10 cellular contexts compared by ENCODE assay signal in the genomic region with DNA sequence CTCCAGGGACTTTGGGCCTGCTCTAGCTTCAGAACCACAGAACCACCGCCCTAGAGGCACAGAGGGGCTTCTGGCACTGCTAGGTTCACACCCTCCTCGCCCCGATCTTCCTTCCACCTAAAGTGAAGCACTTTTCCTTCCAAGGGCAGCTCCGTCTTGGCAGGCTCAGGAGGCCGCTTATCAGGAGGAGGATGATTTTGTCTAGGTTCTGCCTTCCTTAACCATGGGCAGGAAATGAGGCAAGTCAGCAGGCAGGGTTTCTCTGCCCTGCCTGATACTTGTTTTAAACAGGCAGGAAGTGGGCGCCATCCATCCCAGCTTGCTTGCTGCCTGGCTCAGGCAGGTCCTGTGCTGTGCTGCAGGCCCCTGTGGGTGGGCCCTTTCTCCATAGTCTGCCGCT. TPM values are rescaled to one million over a fixed set of nuclear protein-coding genes. Genes with fewer than 3 reads are reported as not detected.
DNase-seq lines count a peak whose midpoint lies in the region; ATAC-seq, FAIRE-seq and TF ChIP-seq lines count a peak whose summit lies in the region.
"Had no signal": no experiment of that assay in that cellular context is flagged by ENCODE, and none has a peak within 500 bp of the region (broad histone marks: within the 10 kb centered on the region; RNA-seq: fewer than 3 reads in every experiment).

No MANE protein-coding gene starts in this region.

- peak overlapping the region; percentile 21 for H3K27ac ChIP-seq in CD8-positive, alpha-beta memory T cell (ENCODE audit: low read depth, low read length)
- peak overlapping the region; percentile 77 for H3K27ac ChIP-seq in KOPT-K1 (ENCODE audit: low read depth, low read length, poor library complexity, severe bottlenecking)
- H3K27ac ChIP-seq in kidney (ENCODE audit: low read depth in 2 of 2, low read length in 2 of 2), result no peak overlapping the region
- no peak overlapping the region for H3K27ac ChIP-seq in aorta (ENCODE audit: low read depth in 1 of 2, low read length in 2 of 2)
- H3K27ac ChIP-seq: cardiac muscle cell had no signal

- peaks cover 82% of the 10 kb centered on the region for H3K4me1 ChIP-seq in CD8-positive, alpha-beta memory T cell (ENCODE audit: insufficient read depth, low read length)
- no peaks in the 10 kb centered on the region for H3K4me1 ChIP-seq in kidney (ENCODE audit: control insufficient read depth in 1 of 2, insufficient read depth in 1 of 2, low read depth in 1 of 2, low read length in 2 of 2)
- H3K4me1 ChIP-seq in aorta (ENCODE audit: control insufficient read depth in 1 of 2, insufficient read depth in 2 of 2, low read length in 2 of 2), result no peaks in the 10 kb centered on the region

- H3K9me3 ChIP-seq in CD8-positive, alpha-beta memory T cell (ENCODE audit: low read length), result no peaks in the 10 kb centered on the region
- no peaks in the 10 kb centered on the region for H3K9me3 ChIP-seq in KOPT-K1 (ENCODE audit: insufficient read depth, low read length, poor library complexity, severe bottlenecking)
- H3K9me3 ChIP-seq in kidney (ENCODE audit: control insufficient read depth in 1 of 2, low read length in 2 of 2), result no peaks in the 10 kb centered on the region
- no peaks in the 10 kb centered on the region for H3K9me3 ChIP-seq in aorta (ENCODE audit: control insufficient read depth, low read length)

- no peak for FAIRE-seq in kidney (lab: Jason Lieb, UNC)

- CTCF ChIA-PET in CD8-positive, alpha-beta memory T cell (lab: Charles Lee), result no interaction called here
- CTCF ChIA-PET in activated CD8-positive, alpha-beta T cell treated with anti-CD3 and anti-CD28 coated beads, Interleukin-2, amount 10 ng/mL, durations not matched to agents 7 days and 5 days (lab: Charles Lee), result interaction anchor here (1.2 to 2.0 kb wide), 4 partner anchors 9 to 27 kb away, joined by 3 to 9 read pairs (median 8); partner anchors contain the start of gene ZNF862

- peak overlapping the region; percentile 83 to 99 (median 96) for H3K27ac Mint-ChIP-seq in CD8-positive, alpha-beta memory T cell
- H3K27ac Mint-ChIP-seq in activated CD8-positive, alpha-beta T cell treated with anti-CD3 and anti-CD28 coated beads, Interleukin-2, amount 10 ng/mL, durations not matched to agents 7 days and 5 days, result peak overlapping the region; percentile 98
- H3K27ac Mint-ChIP-seq: progenitor cell of endocrine pancreas had no signal

- POLR2A ChIA-PET in CD8-positive, alpha-beta memory T cell (lab: Charles Lee), result interaction anchor here (1.6 kb wide), 1 partner anchor 26 kb away, joined by 13 read pairs; the partner anchor contains the start of gene ZNF862
- POLR2A ChIA-PET in activated CD8-positive, alpha-beta T cell treated with anti-CD3 and anti-CD28 coated beads, Interleukin-2, amount 10 ng/mL, durations not matched to agents 7 days and 5 days (lab: Charles Lee), result interaction anchor here (0.9 to 1.5 kb wide), 4 partner anchors 9 to 27 kb away, joined by 3 to 11 read pairs (median 4); partner anchors contain the start of gene ZNF862

- ATAC-seq in activated CD8-positive, alpha-beta T cell treated with anti-CD3 and anti-CD28 coated beads, Interleukin-2, amount 10 ng/mL, durations not matched to agents 7 days and 5 days, result peak; percentile 74
- ATAC-seq in GM18505 (IDR thresholded peaks at IDR 0.05; ENCODE audit: unreplicated experiment) (no peak), aorta (ENCODE audit: low FRiP score) (no peak)

- H3K4me3 Mint-ChIP-seq in CD8-positive, alpha-beta memory T cell, result peak overlapping the region in 6 of 7 donors; percentile 55 to 86 (median 74)
- peak overlapping the region; percentile 41 for H3K4me3 Mint-ChIP-seq in activated CD8-positive, alpha-beta T cell treated with anti-CD3 and anti-CD28 coated beads, Interleukin-2, amount 10 ng/mL, durations not matched to agents 7 days and 5 days

- H3K27me3 ChIP-seq in CD8-positive, alpha-beta memory T cell (ENCODE audit: insufficient read depth, low read length, poor library complexity, severe bottlenecking), result no peaks in the 10 kb centered on the region
- H3K27me3 ChIP-seq in aorta (ENCODE audit: control insufficient read depth in 1 of 2, insufficient read depth in 2 of 2, low read length in 1 of 2), result no peaks in the 10 kb centered on the region
- H3K27me3 ChIP-seq: cardiac muscle cell had no signal

- H3K9me3 Mint-ChIP-seq in CD8-positive, alpha-beta memory T cell, result no peaks in the 10 kb centered on the region
- no peaks in the 10 kb centered on the region for H3K9me3 Mint-ChIP-seq in activated CD8-positive, alpha-beta T cell treated with anti-CD3 and anti-CD28 coated beads, Interleukin-2, amount 10 ng/mL, durations not matched to agents 7 days and 5 days (ENCODE audit: insufficient read depth)

- H3K27me3 Mint-ChIP-seq in CD8-positive, alpha-beta memory T cell, result no peaks in the 10 kb centered on the region
- H3K27me3 Mint-ChIP-seq in activated CD8-positive, alpha-beta T cell treated with anti-CD3 and anti-CD28 coated beads, Interleukin-2, amount 10 ng/mL, durations not matched to agents 7 days and 5 days (ENCODE audit: low read depth), result no peaks in the 10 kb centered on the region
- H3K27me3 Mint-ChIP-seq: progenitor cell of endocrine pancreas had no signal

- peaks cover 4% of the 10 kb centered on the region for H3K36me3 ChIP-seq in CD8-positive, alpha-beta memory T cell (ENCODE audit: insufficient read depth, low read length)
- H3K36me3 ChIP-seq in KOPT-K1 (ENCODE audit: insufficient read depth, low read length), result 0 out of 2 replicates have a peak, but pooled peaks cover 6% of the 10 kb centered on the region
- peaks cover 14 to 26% of the 10 kb centered on the region in 2 donors for H3K36me3 ChIP-seq in kidney (ENCODE audit: control insufficient read depth in 1 of 2, insufficient read depth in 2 of 2, low read length in 2 of 2)
- peaks cover 3 to 6% of the 10 kb centered on the region in 2 donors for H3K36me3 ChIP-seq in aorta (ENCODE audit: control insufficient read depth in 1 of 2, insufficient read depth in 2 of 2, low read length in 1 of 2)
- H3K36me3 ChIP-seq: cardiac muscle cell had no signal

- H3K36me3 Mint-ChIP-seq in CD8-positive, alpha-beta memory T cell, result peaks cover 3 to 40% (median 8%) of the 10 kb centered on the region in 3 donors
- H3K36me3 Mint-ChIP-seq in activated CD8-positive, alpha-beta T cell treated with anti-CD3 and anti-CD28 coated beads, Interleukin-2, amount 10 ng/mL, durations not matched to agents 7 days and 5 days (ENCODE audit: low read depth), result peaks cover 54% of the 10 kb centered on the region

- no peak for TF ChIP-seq POLR2A in GM18505 (IDR thresholded peaks at IDR 0.05; ENCODE audit: borderline replicate concordance, extremely low read depth, insufficient read depth, insufficient read length)

- H3K4me1 Mint-ChIP-seq in CD8-positive, alpha-beta memory T cell, result peaks cover 61 to 72% (median 72%) of the 10 kb centered on the region in 3 donors
- peaks cover 98% of the 10 kb centered on the region for H3K4me1 Mint-ChIP-seq in activated CD8-positive, alpha-beta T cell treated with anti-CD3 and anti-CD28 coated beads, Interleukin-2, amount 10 ng/mL, durations not matched to agents 7 days and 5 days (ENCODE audit: low read depth)

- DNase-seq in CD8-positive, alpha-beta memory T cell, result peak; percentile 29 to 74 (median 54)
- peak; percentile 85 for DNase-seq in activated CD8-positive, alpha-beta T cell treated with anti-CD3 and anti-CD28 coated beads, Interleukin-2, amount 10 ng/mL, durations not matched to agents 7 days and 5 days
- DNase-seq in kidney (peak; percentile 69), NCI-H2196 treated with DMSO at 0.1 percent for 48 hours (lab: John Stamatoyannopoulos, UW; ENCODE audit: unreplicated experiment) (no peak), NCI-H2029 (lab: John Stamatoyannopoulos, UW) (no peak), aorta (no peak)

- intact Hi-C loops in kidney (cut with DNase I), result no loop called here
- intact Hi-C loops in aorta (cut with DNase I), result no loop called here

- TF ChIP-seq CTCF in kidney (IDR thresholded peaks at IDR 0.05; ENCODE audit: borderline replicate concordance, extremely low read depth, insufficient read depth), result no peak

- H3K9ac ChIP-seq in kidney (ENCODE audit: low read length in 2 of 2), result no peak overlapping the region

- 79 to 87% methylated on average over 6 to 7 of the region's 7 CpGs for WGBS in aorta, 2 donors

- peak overlapping the region; percentile 40 for H3K4me3 ChIP-seq in CD8-positive, alpha-beta memory T cell (ENCODE audit: low read length)
- no peak overlapping the region for H3K4me3 ChIP-seq in kidney (ENCODE audit: low read length in 2 of 2)
- H3K4me3 ChIP-seq in aorta (ENCODE audit: low read length in 2 of 2), result no peak overlapping the region
- H3K4me3 ChIP-seq: cardiac muscle cell had no signal

RNA-seq across cellular contexts. Expression of gene ATP6V0E2, which starts 8.3 kb away (rescaled TPM):
- total RNA-seq in CD8-positive, alpha-beta memory T cell, result 10 to 100 TPM; 68.3 to 76.2 TPM
- polyA plus RNA-seq in CD8-positive, alpha-beta memory T cell, result 144 TPM
- total RNA-seq in activated CD8-positive, alpha-beta T cell treated with anti-CD3 and anti-CD28 coated beads, Interleukin-2, amount 10 ng/mL, durations not matched to agents 7 days and 5 days, result 10 to 100 TPM; 92.9 to 99.6 TPM
- total RNA-seq in kidney (19.8 TPM), aorta (10 to 100 TPM; 12.2 to 19.9 TPM)
- polyA plus RNA-seq in kidney (ENCODE audit: insufficient read depth, low read depth, low replicate concordance) (138 TPM), aorta (10 to 100 TPM; 16.0 to 24.3 TPM)

RNA-seq across cellular contexts. Expression of gene ZNF862, which starts 27.3 kb away (rescaled TPM):
- 10 to 100 TPM; 12.3 to 13.2 TPM for total RNA-seq in CD8-positive, alpha-beta memory T cell
- 6.8 TPM for polyA plus RNA-seq in CD8-positive, alpha-beta memory T cell
- 10 to 100 TPM; 21.5 to 24.9 TPM for total RNA-seq in activated CD8-positive, alpha-beta T cell treated with anti-CD3 and anti-CD28 coated beads, Interleukin-2, amount 10 ng/mL, durations not matched to agents 7 days and 5 days
- total RNA-seq in kidney, result 29.1 TPM
- 5.7 TPM for polyA plus RNA-seq in kidney (ENCODE audit: insufficient read depth, low read depth, low replicate concordance)
- 10 to 100 TPM; 15.8 to 30.1 TPM for total RNA-seq in aorta
- 1 to 10 TPM; 2.9 to 8.0 TPM for polyA plus RNA-seq in aorta

Comparison
In these comparisons a context has a peak if more than half of its experiments do, and no peak if none do; other contexts are left out.
1. DNase-seq: peak in CD8-positive, alpha-beta memory T cell (5 of 5), activated CD8-positive, alpha-beta T cell treated with anti-CD3 and anti-CD28 coated beads, Interleukin-2, amount 10 ng/mL, durations not matched to agents 7 days and 5 days (single experiment) and kidney (single experiment); none in NCI-H2196 treated with DMSO at 0.1 percent for 48 hours (single experiment), NCI-H2029 (single experiment) and aorta (0 of 2).
2. H3K27ac ChIP-seq: peak in CD8-positive, alpha-beta memory T cell (single experiment) and KOPT-K1 (single experiment); none in kidney (0 of 2) and aorta (0 of 2).